17 cellular contexts compared by ENCODE assay signal in the genomic region with DNA sequence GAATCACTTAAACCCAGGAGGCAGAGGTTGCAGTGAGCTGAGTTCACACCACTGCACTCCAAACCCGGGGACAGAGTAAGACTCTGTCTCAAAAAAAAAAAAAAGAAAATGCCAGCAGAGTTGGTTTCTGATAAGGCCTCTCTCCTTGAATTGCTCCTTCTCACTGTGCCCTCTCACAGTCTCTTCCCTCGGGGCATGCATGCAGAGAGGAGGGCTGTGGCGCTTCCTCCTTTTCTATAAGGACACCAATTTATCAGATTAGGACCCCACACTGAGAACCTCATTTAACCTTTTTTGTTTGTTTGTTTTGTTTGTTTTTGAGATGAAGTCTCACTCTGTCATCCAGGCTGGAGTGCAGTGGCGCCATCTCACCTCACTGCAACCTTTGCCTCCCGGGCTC.
"Had no signal": no experiment of that assay in that cellular context is flagged by ENCODE, and none has a peak within 500 bp of the region (broad histone marks: within the 10 kb centered on the region; RNA-seq: fewer than 3 reads in every experiment).

No MANE protein-coding gene starts in this region.

- H3K27ac Mint-ChIP-seq: naive B cell, type B pancreatic cell had no signal

- H3K27me3 ChIP-seq: colonic mucosa, foreskin keratinocyte, suprapubic skin, thyroid gland had no signal

- H3K4me3 Mint-ChIP-seq: naive B cell, nephron had no signal

- ATAC-seq: foreskin keratinocyte; left ventricle myocardium superior; stimulated activated naive CD8-positive, alpha-beta T cell treated with anti-CD3 and anti-CD28 coated beads, Interleukin-15, Interleukin-2, amounts not matched to agents 100 U/mL and 50 U/mL, for 24 hours had no signal

- DNase-seq: colonic mucosa; dermis blood vessel endothelial cell; erythroblast; head of caudate nucleus; hippocampal formation; left colon; left ventricle myocardium superior; mesenchymal stem cell; naive B cell; stimulated activated CD4-positive, alpha-beta T cell treated with anti-CD3 and anti-CD28 coated beads, Interleukin-2, amount 100 ng/mL, for 48 hours; stimulated activated naive CD8-positive, alpha-beta T cell treated with anti-CD3 and anti-CD28 coated beads, Interleukin-15, Interleukin-2, amounts not matched to agents 100 U/mL and 50 U/mL, for 24 hours; thyroid gland had no signal

- H3K27ac ChIP-seq: colonic mucosa, foreskin keratinocyte, suprapubic skin, thyroid gland had no signal

- H3K4me1 ChIP-seq: thyroid gland had no signal

- H3K36me3 Mint-ChIP-seq: type B pancreatic cell had no signal

- H3K4me3 ChIP-seq: colonic mucosa, lung, suprapubic skin, thyroid gland had no signal

- H3K27me3 Mint-ChIP-seq: naive B cell, type B pancreatic cell had no signal

- H3K9me3 ChIP-seq: colonic mucosa, suprapubic skin, thyroid gland had no signal

- H3K36me3 ChIP-seq: colonic mucosa, suprapubic skin, thyroid gland had no signal
